ENCODE assay signal across 11 cellular contexts in genomic region chr16:72939247-72939646, GRCh38.
DNase-seq lines count a peak whose midpoint lies in the region; ATAC-seq and TF ChIP-seq lines count a peak whose summit lies in the region.
"Had no signal": no experiment of that assay in that cellular context is flagged by ENCODE, and none has a peak within 500 bp of the region (broad histone marks: within the 10 kb centered on the region; RNA-seq: fewer than 3 reads in every experiment).

No MANE protein-coding gene starts in this region.

- TF ChIP-seq CTCF in progenitor cell of endocrine pancreas (IDR thresholded peaks at IDR 0.05; ENCODE audit: unreplicated experiment), result no peak

- ATAC-seq in SK-N-SH treated with all-trans-retinoic acid at 6 μM for 48 hours (peak; percentile 63), Right ventricle myocardium superior (ENCODE audit: poor library complexity) (peak; percentile 60), GM21737 (IDR thresholded peaks at IDR 0.05; ENCODE audit: unreplicated experiment) (no peak), HG02798 (IDR thresholded peaks at IDR 0.05; ENCODE audit: poor library complexity, unreplicated experiment) (no peak)
- no peak for ATAC-seq in stimulated activated naive CD8-positive, alpha-beta T cell treated with anti-CD3 and anti-CD28 coated beads, Interleukin-15, Interleukin-2, amounts not matched to agents 100 U/mL and 50 U/mL, for 24 hours
- ATAC-seq: CD8-positive, alpha-beta T cell had no signal

- peaks cover 59% of the 10 kb centered on the region for H3K4me1 Mint-ChIP-seq in progenitor cell of endocrine pancreas (ENCODE audit: low read depth)

- peaks cover 23% of the 10 kb centered on the region for H3K36me3 Mint-ChIP-seq in progenitor cell of endocrine pancreas (ENCODE audit: insufficient read depth)
- H3K36me3 Mint-ChIP-seq: CD8-positive, alpha-beta T cell had no signal

- no peak overlapping the region for H3K4me3 Mint-ChIP-seq in progenitor cell of endocrine pancreas (ENCODE audit: low read depth)
- H3K4me3 Mint-ChIP-seq: CD8-positive, alpha-beta T cell had no signal

- peak overlapping the region; percentile 40 for H3K27ac Mint-ChIP-seq in progenitor cell of endocrine pancreas
- H3K27ac Mint-ChIP-seq: CD8-positive, alpha-beta T cell had no signal

- DNase-seq in AG08396 (ENCODE audit: low spot score) (peak; percentile 78), Right ventricle myocardium superior (no peak), progenitor cell of endocrine pancreas (ENCODE audit: low spot score, unreplicated experiment) (no peak), putamen (ENCODE audit: low spot score) (no peak)
- DNase-seq in stimulated activated naive CD8-positive, alpha-beta T cell treated with anti-CD3 and anti-CD28 coated beads, Interleukin-15, Interleukin-2, amounts not matched to agents 100 U/mL and 50 U/mL, for 24 hours, result no peak
- DNase-seq: activated T-cell treated with anti-CD3 and anti-CD28 coated beads, Interleukin-2, amount 50 U/mL, for 1 hour; CD8-positive, alpha-beta T cell; NCI-H1436 treated with DMSO at 0.1 percent for 48 hours had no signal

- H3K9me3 Mint-ChIP-seq in progenitor cell of endocrine pancreas (ENCODE audit: low read depth), result no peaks in the 10 kb centered on the region
- H3K9me3 Mint-ChIP-seq: CD8-positive, alpha-beta T cell had no signal

- intact Hi-C loops in Right ventricle myocardium superior (cut with DNase I), result no loop called here

- H3K27me3 Mint-ChIP-seq in progenitor cell of endocrine pancreas, result no peaks in the 10 kb centered on the region

TF ChIP-seq in SK-N-SH treated with all-trans-retinoic acid at 6 μM for 48 hours, 23 proteins besides CTCF, POLR2A, EP300 and RAD21:
- TF ChIP-seq CREB5 (CRISPR knock-in tag; IDR thresholded peaks at IDR 0.05; ENCODE audit: low read depth) (no peak), ZNF565 (CRISPR knock-in tag; conservative IDR thresholded peaks at IDR 0.05; ENCODE audit: low read depth) (no peak), CSDC2 (CRISPR knock-in tag; IDR thresholded peaks at IDR 0.05) (no peak), TOX (CRISPR knock-in tag; IDR thresholded peaks at IDR 0.05; ENCODE audit: borderline replicate concordance) (no peak)

Comparison
In these comparisons a context has a peak if more than half of its experiments do, and no peak if none do; other contexts are left out.
1. ATAC-seq: peak in SK-N-SH treated with all-trans-retinoic acid at 6 μM for 48 hours (single experiment) and Right ventricle myocardium superior (single experiment); none in GM21737 (single experiment), HG02798 (single experiment) and stimulated activated naive CD8-positive, alpha-beta T cell treated with anti-CD3 and anti-CD28 coated beads, Interleukin-15, Interleukin-2, amounts not matched to agents 100 U/mL and 50 U/mL, for 24 hours (single experiment).